ENCODE assay signal across 24 cellular contexts in genomic region chr22:42834177-42834949, GRCh38.
"Had no signal": no experiment of that assay in that cellular context is flagged by ENCODE, and none has a peak within 500 bp of the region (broad histone marks: within the 10 kb centered on the region; RNA-seq: fewer than 3 reads in every experiment).

No MANE protein-coding gene starts in this region.

- H3K4me3 Mint-ChIP-seq: immature natural killer cell, memory B cell, mesothelial cell of epicardium, natural killer cell, neural crest cell had no signal

- FAIRE-seq: kidney, pancreas had no signal

- H3K4me1 ChIP-seq: colonic mucosa, foreskin keratinocyte, left ventricle myocardium inferior, lower lobe of right lung, pancreas, right lobe of liver, transverse colon had no signal

- H3K4me3 ChIP-seq: colonic mucosa, left ventricle myocardium inferior, lower lobe of right lung, pancreas, right lobe of liver, stomach, thoracic aorta, transverse colon had no signal

- H3K27ac ChIP-seq: colonic mucosa, foreskin keratinocyte, left ventricle myocardium inferior, lower lobe of right lung, pancreas, right lobe of liver, stomach, thoracic aorta, transverse colon had no signal

- H3K4me1 Mint-ChIP-seq: memory B cell, mesothelial cell of epicardium, neural crest cell had no signal

- H3K27ac Mint-ChIP-seq: memory B cell, mesothelial cell of epicardium, natural killer cell, progenitor cell of endocrine pancreas had no signal

- H3K27me3 Mint-ChIP-seq: memory B cell, progenitor cell of endocrine pancreas had no signal

- H3K27me3 ChIP-seq: colonic mucosa, foreskin keratinocyte, pancreas, right lobe of liver, stomach, transverse colon had no signal

- H3K36me3 ChIP-seq: colonic mucosa had no signal

- H3K9me3 ChIP-seq: colonic mucosa, left ventricle myocardium inferior, lower lobe of right lung, pancreas, right lobe of liver, stomach, thoracic aorta, transverse colon had no signal

- H3K9me3 Mint-ChIP-seq: immature natural killer cell, memory B cell, natural killer cell, neural crest cell had no signal

- DNase-seq: colonic mucosa; dermis blood vessel endothelial cell; erythroblast; foreskin keratinocyte; immature natural killer cell; kidney; left cardiac atrium; left ventricle myocardium inferior; lower lobe of right lung; natural killer cell; nucleus accumbens; pancreas; retina; right lobe of liver; stimulated activated CD4-positive, alpha-beta T cell treated with anti-CD3 and anti-CD28 coated beads, Interleukin-4, amount 100 ng/mL, for 24 hours; stimulated activated naive CD4-positive, alpha-beta T cell; stomach; substantia nigra; transverse colon had no signal

- ATAC-seq: foreskin keratinocyte, left cardiac atrium, lower lobe of right lung, natural killer cell, pancreas, right lobe of liver had no signal
